Comparison of ENCODE assay signal across 8 cellular contexts in the genomic region with DNA sequence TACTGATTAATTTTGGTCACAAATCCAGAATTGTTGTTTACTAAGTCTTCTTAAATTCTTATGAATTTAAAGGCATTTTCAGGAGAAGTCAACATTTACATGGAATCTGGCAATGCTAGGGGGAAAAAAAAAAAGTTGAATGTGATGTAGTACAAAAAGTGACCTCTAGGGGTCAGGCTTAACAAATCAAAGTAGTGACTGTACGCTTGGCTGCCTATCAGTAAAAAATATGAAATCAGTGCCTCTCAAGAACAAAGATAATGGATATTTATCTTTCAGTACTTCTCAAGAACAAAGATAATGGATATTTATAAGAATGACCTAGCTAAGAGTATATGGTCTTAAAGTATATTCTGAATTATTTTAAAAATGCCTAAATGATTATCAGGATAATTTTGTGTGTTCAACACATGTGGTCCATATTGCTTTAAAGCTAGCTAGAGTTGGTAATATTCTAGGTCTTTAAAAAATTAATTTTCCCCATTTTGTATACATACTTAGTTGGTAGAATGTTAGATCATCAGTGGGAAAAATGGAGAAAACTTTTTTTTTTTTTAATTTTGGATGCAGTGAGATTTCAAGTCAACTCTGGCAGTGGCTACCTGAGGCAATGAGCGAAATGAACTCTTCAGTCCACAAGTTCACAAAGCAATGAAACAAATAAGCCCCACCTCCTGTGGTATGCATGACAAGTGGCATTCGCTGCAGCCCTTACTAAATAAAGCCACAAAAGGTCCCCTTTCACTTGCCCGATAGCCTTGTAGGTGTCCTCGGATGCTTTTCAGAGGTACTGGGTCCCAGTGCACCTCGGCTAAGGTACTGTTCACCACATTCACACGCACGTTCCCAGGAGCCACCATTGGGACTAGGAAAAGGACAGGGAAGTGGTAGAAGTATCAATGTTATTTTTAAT. TPM values are rescaled to one million over a fixed set of nuclear protein-coding genes. Genes with fewer than 3 reads are reported as not detected.
DNase-seq lines count a peak whose midpoint lies in the region; ATAC-seq, FAIRE-seq and TF ChIP-seq lines count a peak whose summit lies in the region.

No MANE protein-coding gene starts in this region.

- H3K27me3 Mint-ChIP-seq in stimulated activated naive CD8-positive, alpha-beta T cell treated with anti-CD3 and anti-CD28 coated beads, Interleukin-15, amount 100 ng/mL, for 72 hours: no peaks in the 10 kb centered on the region

- H3K9me3 ChIP-seq in Karpas-422 (ENCODE audit: low read length) (no peaks in the 10 kb centered on the region), PC-9 (ENCODE audit: insufficient read depth, low read depth) (no peaks in the 10 kb centered on the region), endothelial cell of umbilical vein (replicated peaks; ENCODE audit: control insufficient read depth, insufficient read depth, low read length) (no peaks in the 10 kb centered on the region), mucosa of descending colon (no peaks in the 10 kb centered on the region)

- POLR2A ChIA-PET in PC-9 (lab: Charles Lee; ENCODE audit: unreplicated experiment): no interaction called here
- POLR2A ChIA-PET in endothelial cell of umbilical vein (lab: Charles Lee): no interaction called here

- H3K79me2 ChIP-seq in Karpas-422 (ENCODE audit: low read length): no peaks in the 10 kb centered on the region
- H3K79me2 ChIP-seq in PC-9 (ENCODE audit: low read depth): no peaks in the 10 kb centered on the region
- no peaks in the 10 kb centered on the region for H3K79me2 ChIP-seq in endothelial cell of umbilical vein (ENCODE audit: control insufficient read depth, insufficient read depth, low read length)

- no peaks in the 10 kb centered on the region for H3K9me1 ChIP-seq in endothelial cell of umbilical vein (replicated peaks; ENCODE audit: control insufficient read depth, extremely low read depth, insufficient read depth, low read length)

- FAIRE-seq in endothelial cell of umbilical vein (lab: Jason Lieb, UNC): peak; percentile 82

- no peak overlapping the region for H3K4me3 Mint-ChIP-seq in stimulated activated naive CD8-positive, alpha-beta T cell treated with anti-CD3 and anti-CD28 coated beads, Interleukin-15, amount 100 ng/mL, for 72 hours

- BruUV-seq in PC-9 (replicated peaks; lab: Mats Ljungman, UMichigan) (no TSS peak), endothelial cell of umbilical vein (replicated peaks; lab: Mats Ljungman, UMichigan) (no TSS peak)

- no peaks in the 10 kb centered on the region for H3K36me3 ChIP-seq in Karpas-422 (ENCODE audit: insufficient read depth, low read length)
- no peaks in the 10 kb centered on the region for H3K36me3 ChIP-seq in PC-9 (ENCODE audit: low read depth)
- H3K36me3 ChIP-seq in endothelial cell of umbilical vein (ENCODE audit: control insufficient read depth in 2 of 2, extremely low read depth in 1 of 2, insufficient read depth in 2 of 2, low read length in 2 of 2): peaks cover 0 to 8% of the 10 kb centered on the region in 2 experiments
- no peaks in the 10 kb centered on the region for H3K36me3 ChIP-seq in mucosa of descending colon (ENCODE audit: low read depth)

- no peak overlapping the region for H3K9ac ChIP-seq in Karpas-422 (ENCODE audit: low read length)
- no peak overlapping the region for H3K9ac ChIP-seq in endothelial cell of umbilical vein (replicated peaks; ENCODE audit: extremely low read depth, insufficient read depth, low read length)

- no peaks in the 10 kb centered on the region for H3K4me1 ChIP-seq in Karpas-422 (ENCODE audit: low read length)
- no peaks in the 10 kb centered on the region for H3K4me1 ChIP-seq in PC-9 (replicated peaks; ENCODE audit: insufficient read depth)
- H3K4me1 ChIP-seq in endothelial cell of umbilical vein (ENCODE audit: control insufficient read depth, extremely low read depth, insufficient read depth, low read length): no peaks in the 10 kb centered on the region
- no peaks in the 10 kb centered on the region for H3K4me1 ChIP-seq in mucosa of descending colon (ENCODE audit: low read depth)

- H3K4me3 ChIP-seq in Karpas-422 (ENCODE audit: low read length) (no peak overlapping the region), PC-9 (no peak overlapping the region), endothelial cell of umbilical vein (replicated peaks in 1 of 3; ENCODE audit: insufficient read depth in 1 of 3, low read depth in 1 of 3, low read length in 3 of 3) (no peak overlapping the region), mucosa of descending colon (no peak overlapping the region)

- intact Hi-C loops in PC-9 (cut with micrococcal nuclease; ENCODE audit: unreplicated experiment): loop anchor here (1.0 to 10.0 kb wide), 5 partner anchors 65 to 316 kb away; no protein-coding TSS in a partner anchor
- intact Hi-C loops in endothelial cell of umbilical vein (cut with micrococcal nuclease): loop anchor here (1.0 kb wide), 6 partner anchors 112 to 316 kb away; partner anchors contain the start of gene NRCAM
- intact Hi-C loops in mucosa of descending colon (cut with DNase I, micrococcal nuclease): loop anchor here (5.0 to 10.0 kb wide), 2 partner anchors 313 to 316 kb away; no protein-coding TSS in a partner anchor

- dilution Hi-C loops in endothelial cell of umbilical vein (cut with MboI; ENCODE audit: extremely low pct_ligation_motif_present, low sequenced_read_pairs): loop anchor here (25.0 kb wide), 1 partner anchor 306 kb away; no protein-coding TSS in a partner anchor

- H3K27ac ChIP-seq in Karpas-422 (ENCODE audit: low read length) (no peak overlapping the region), PC-9 (no peak overlapping the region), endothelial cell of umbilical vein (ENCODE audit: insufficient read depth, low read depth, low read length) (no peak overlapping the region)

- no peaks in the 10 kb centered on the region for H3K4me1 Mint-ChIP-seq in stimulated activated naive CD8-positive, alpha-beta T cell treated with anti-CD3 and anti-CD28 coated beads, Interleukin-15, amount 100 ng/mL, for 72 hours

- H3K4me2 ChIP-seq in Karpas-422 (ENCODE audit: low read depth, low read length, poor library complexity, severe bottlenecking) (no peak overlapping the region), PC-9 (no peak overlapping the region), endothelial cell of umbilical vein (ENCODE audit: insufficient read depth, low read length) (no peak overlapping the region)

- H2AFZ ChIP-seq in Karpas-422 (ENCODE audit: low read length): no peak overlapping the region
- no peak overlapping the region for H2AFZ ChIP-seq in PC-9
- H2AFZ ChIP-seq in endothelial cell of umbilical vein (ENCODE audit: low read depth, low read length): no peak overlapping the region

- TF ChIP-seq CTCF in PC-9 (conservative IDR thresholded peaks at IDR 0.05): peak; percentile 91
- peak; percentile 32 to 54 for TF ChIP-seq CTCF in endothelial cell of umbilical vein (IDR thresholded peaks at IDR 0.05; ENCODE audit: extremely low read depth in 1 of 2, insufficient read depth in 1 of 2, low read depth in 1 of 2, low read length in 2 of 2)
- TF ChIP-seq CTCF in mucosa of descending colon (IDR thresholded peaks at IDR 0.05): peak; percentile 42

- H4K20me1 ChIP-seq in Karpas-422 (ENCODE audit: insufficient read depth, low read depth, low read length) (no peaks in the 10 kb centered on the region), PC-9 (ENCODE audit: insufficient read depth) (no peaks in the 10 kb centered on the region), endothelial cell of umbilical vein (replicated peaks; ENCODE audit: control insufficient read depth, extremely low read depth, insufficient read depth, low read length) (no peaks in the 10 kb centered on the region)

- TF ChIP-seq POLR2A in endothelial cell of umbilical vein (IDR thresholded peaks at IDR 0.05; ENCODE audit: low read depth, low read length): no peak

- CTCF ChIA-PET in PC-9 (lab: Charles Lee): interaction anchor here (0.6 kb wide), 1 partner anchor 41 kb away, joined by 3 read pairs; no protein-coding TSS in a partner anchor
- CTCF ChIA-PET in endothelial cell of umbilical vein (lab: Charles Lee): interaction anchor here (0.6 to 1.6 kb wide), 17 partner anchors 10 to 318 kb away, joined by 3 to 24 read pairs (median 4); partner anchors contain the start of gene NRCAM

- no peaks in the 10 kb centered on the region for H3K9me3 Mint-ChIP-seq in stimulated activated naive CD8-positive, alpha-beta T cell treated with anti-CD3 and anti-CD28 coated beads, Interleukin-15, amount 100 ng/mL, for 72 hours

- H3K27me3 ChIP-seq in Karpas-422 (ENCODE audit: low read length): no peaks in the 10 kb centered on the region
- H3K27me3 ChIP-seq in PC-9 (ENCODE audit: insufficient read depth, low read depth): no peaks in the 10 kb centered on the region
- no peaks in the 10 kb centered on the region for H3K27me3 ChIP-seq in endothelial cell of umbilical vein (ENCODE audit: control insufficient read depth in 2 of 2, insufficient read depth in 2 of 2, low read length in 2 of 2)

- no peaks in the 10 kb centered on the region for H3F3A ChIP-seq in PC-9 (ENCODE audit: insufficient read depth, low read depth)

- peak; percentile 45 for ATAC-seq in stimulated activated naive CD8-positive, alpha-beta T cell treated with anti-CD3 and anti-CD28 coated beads, Interleukin-15, amount 100 ng/mL, for 72 hours
- ATAC-seq in stimulated activated naive CD8-positive, alpha-beta T cell treated with anti-CD3 and anti-CD28 coated beads, Interleukin-15, Interleukin-2, amounts not matched to agents 100 U/mL and 50 U/mL, for 24 hours: no peak
- peak; percentile 66 for ATAC-seq in mucosa of descending colon
- ATAC-seq in GM18873 (IDR thresholded peaks at IDR 0.05; ENCODE audit: low FRiP score, unreplicated experiment): no peak

- peak in 1 of 2 donors; percentile 8 for DNase-seq in stimulated activated naive CD8-positive, alpha-beta T cell treated with anti-CD3 and anti-CD28 coated beads, Interleukin-15, amount 100 ng/mL, for 72 hours
- no peak for DNase-seq in stimulated activated naive CD8-positive, alpha-beta T cell treated with anti-CD3 and anti-CD28 coated beads, Interleukin-15, Interleukin-2, amounts not matched to agents 100 U/mL and 50 U/mL, for 24 hours
- DNase-seq in Karpas-422 (peak; percentile 79), PC-9 (peak; percentile 29 to 43), endothelial cell of umbilical vein (ENCODE audit: low read depth, low spot score) (peak; percentile 86), mucosa of descending colon (peak in 1 of 3 donors; percentile 17), UCSD-AML1 (lab: John Stamatoyannopoulos, UW; ENCODE audit: unreplicated experiment) (no peak)

- H3K9me2 ChIP-seq in Karpas-422 (replicated peaks; ENCODE audit: insufficient read depth, low read length) (no peaks in the 10 kb centered on the region), PC-9 (ENCODE audit: insufficient read depth) (no peaks in the 10 kb centered on the region)

- H3K27ac Mint-ChIP-seq in stimulated activated naive CD8-positive, alpha-beta T cell treated with anti-CD3 and anti-CD28 coated beads, Interleukin-15, amount 100 ng/mL, for 72 hours: peak overlapping the region in 1 of 2 donors; percentile 20

RNA-seq across cellular contexts. Expression of gene LAMB4, which starts 51.2 kb away (rescaled TPM):
- not detected in 2 replicates for total RNA-seq in Karpas-422 (2014; rRNA removed; shearing (Covaris generic); ENCODE audit: low replicate concordance)
- 0.15 and 0.83 TPM in 2 replicates for total RNA-seq in PC-9 (2021)
- 0.20 and 0.72 TPM in 2 replicates for total RNA-seq in endothelial cell of umbilical vein
- polyA plus RNA-seq in endothelial cell of umbilical vein: 0.15 and 0.43 TPM in 2 replicates
- polyA plus RNA-seq in endothelial cell of umbilical vein (2011; cell fraction: cytosol; rRNA removed): 0.27 and 0.30 TPM in 2 replicates
- 0.62 and 0.87 TPM in 2 replicates for polyA plus RNA-seq in endothelial cell of umbilical vein (2011; cell fraction: nucleus; rRNA removed)
- 0.15 and 0.21 TPM in 2 replicates for polyA plus RNA-seq in endothelial cell of umbilical vein (2012)
- 0.66 and 0.81 TPM in 2 replicates for polyA minus RNA-seq in endothelial cell of umbilical vein
- polyA minus RNA-seq in endothelial cell of umbilical vein (2011; cell fraction: cytosol; rRNA and poly(A)+ RNA removed): not detected
- 1.3 and 1.7 TPM in 2 replicates for polyA minus RNA-seq in endothelial cell of umbilical vein (2011; cell fraction: nucleus; rRNA and poly(A)+ RNA removed)
- under 1 TPM in 1 of 3 donors, not detected in 2; 0.22 TPM for total RNA-seq in mucosa of descending colon

Comparison
In these comparisons a context has a peak if more than half of its experiments do, and no peak if none do; other contexts are left out.
1. ATAC-seq: peak in stimulated activated naive CD8-positive, alpha-beta T cell treated with anti-CD3 and anti-CD28 coated beads, Interleukin-15, amount 100 ng/mL, for 72 hours (single experiment) and mucosa of descending colon (single experiment); none in stimulated activated naive CD8-positive, alpha-beta T cell treated with anti-CD3 and anti-CD28 coated beads, Interleukin-15, Interleukin-2, amounts not matched to agents 100 U/mL and 50 U/mL, for 24 hours (single experiment) and GM18873 (single experiment).
2. DNase-seq: peak in Karpas-422 (single experiment), PC-9 (2 of 2) and endothelial cell of umbilical vein (single experiment); none in stimulated activated naive CD8-positive, alpha-beta T cell treated with anti-CD3 and anti-CD28 coated beads, Interleukin-15, Interleukin-2, amounts not matched to agents 100 U/mL and 50 U/mL, for 24 hours (single experiment) and UCSD-AML1 (single experiment).
3. Peak in every context shown above with its lines, with median percentiles within 50 percentile points of each other: CTCF ChIP-seq.